24 cellular contexts compared by ENCODE assay signal in genomic region chr16:71915350-71915749, GRCh38. TPM values are rescaled to one million over a fixed set of nuclear protein-coding genes. Genes with fewer than 3 reads are reported as not detected.
A peak's percentile ranks its signal among the peaks of the same experiment; 100 is the strongest.
DNase-seq lines count a peak whose midpoint lies in the region; ATAC-seq and TF ChIP-seq lines count a peak whose summit lies in the region.
"Had no signal": no experiment of that assay in that cellular context is flagged by ENCODE, and none has a peak within 500 bp of the region (broad histone marks: within the 10 kb centered on the region; RNA-seq: fewer than 3 reads in every experiment).

No MANE protein-coding gene starts in this region.

- intact Hi-C loops in activated CD8-positive, alpha-beta T cell treated with anti-CD3 and anti-CD28 coated beads for 36 hours (cut with micrococcal nuclease), result no loop called here
- intact Hi-C loops in gastrocnemius medialis (cut with DNase I; ENCODE audit: low total_unique reads), result no loop called here

- peaks cover 61% of the 10 kb centered on the region for H3K36me3 Mint-ChIP-seq in activated CD8-positive, alpha-beta T cell treated with anti-CD3 and anti-CD28 coated beads for 36 hours (ENCODE audit: low read depth)
- peaks cover 72% of the 10 kb centered on the region for H3K36me3 Mint-ChIP-seq in activated CD8-positive, alpha-beta T cell treated with anti-CD3 and anti-CD28 coated beads, Interleukin-2, amount 10 ng/mL, durations not matched to agents 7 days and 5 days (ENCODE audit: low read depth)
- peaks cover 97% of the 10 kb centered on the region for H3K36me3 Mint-ChIP-seq in activated T-helper 17 cell treated with anti-CD3 and anti-CD28 coated beads, Interleukin-2, amount 50 U/mL, for 72 hours (ENCODE audit: low read depth)
- H3K36me3 Mint-ChIP-seq in memory B cell (peaks cover 35% of the 10 kb centered on the region), type B pancreatic cell (peaks cover 53% of the 10 kb centered on the region)

- H3K27ac ChIP-seq in gastrocnemius medialis, result peak overlapping the region in 3 of 4 donors; percentile 9 to 55 (median 38)
- H3K27ac ChIP-seq: BLaER1, epithelial cell of prostate, PC-9 had no signal

- no peaks in the 10 kb centered on the region for H3K27me3 Mint-ChIP-seq in activated CD8-positive, alpha-beta T cell treated with anti-CD3 and anti-CD28 coated beads for 36 hours
- H3K27me3 Mint-ChIP-seq in activated CD8-positive, alpha-beta T cell treated with anti-CD3 and anti-CD28 coated beads, Interleukin-2, amount 10 ng/mL, durations not matched to agents 7 days and 5 days (ENCODE audit: low read depth), result no peaks in the 10 kb centered on the region
- H3K27me3 Mint-ChIP-seq in activated T-helper 17 cell treated with anti-CD3 and anti-CD28 coated beads, Interleukin-2, amount 50 U/mL, for 72 hours, result no peaks in the 10 kb centered on the region
- H3K27me3 Mint-ChIP-seq in memory B cell, result no peaks in the 10 kb centered on the region
- no peaks in the 10 kb centered on the region for H3K27me3 Mint-ChIP-seq in type B pancreatic cell
- H3K27me3 Mint-ChIP-seq: dendritic cell treated with granulocyte-macrophage colony-stimulating factor and Interleukin-4, amounts not matched to agents 40 ng/mL and 50 ng/mL, for 4 days had no signal

- peaks cover 45 to 47% of the 10 kb centered on the region in 2 donors for H3K4me1 ChIP-seq in gastrocnemius medialis
- H3K4me1 ChIP-seq: BLaER1, breast epithelium had no signal

- TF ChIP-seq POLR2A in gastrocnemius medialis (IDR thresholded peaks at IDR 0.05), result no peak

- TF ChIP-seq CTCF in activated CD8-positive, alpha-beta T cell treated with anti-CD3 and anti-CD28 coated beads for 36 hours (IDR thresholded peaks at IDR 0.05), result no peak
- no peak for TF ChIP-seq CTCF in gastrocnemius medialis (IDR thresholded peaks at IDR 0.05 in 4 of 5, conservative IDR thresholded peaks at IDR 0.05 in 1 of 5)
- TF ChIP-seq CTCF in type B pancreatic cell (conservative IDR thresholded peaks at IDR 0.05), result no peak

- no peak overlapping the region for H3K4me3 ChIP-seq in gastrocnemius medialis
- H3K4me3 ChIP-seq: BLaER1, breast epithelium, PC-9, uterus had no signal

- H3K27me3 ChIP-seq in gastrocnemius medialis, result no peaks in the 10 kb centered on the region
- H3K27me3 ChIP-seq: BLaER1, breast epithelium, uterus had no signal

- peak overlapping the region; percentile 62 for H3K27ac Mint-ChIP-seq in activated CD8-positive, alpha-beta T cell treated with anti-CD3 and anti-CD28 coated beads for 36 hours
- no peak overlapping the region for H3K27ac Mint-ChIP-seq in activated CD8-positive, alpha-beta T cell treated with anti-CD3 and anti-CD28 coated beads, Interleukin-2, amount 10 ng/mL, durations not matched to agents 7 days and 5 days
- peak overlapping the region; percentile 76 for H3K27ac Mint-ChIP-seq in activated T-helper 17 cell treated with anti-CD3 and anti-CD28 coated beads, Interleukin-2, amount 50 U/mL, for 72 hours
- H3K27ac Mint-ChIP-seq in memory B cell (peak overlapping the region; percentile 77), type B pancreatic cell (no peak overlapping the region)
- H3K27ac Mint-ChIP-seq: dendritic cell treated with granulocyte-macrophage colony-stimulating factor and Interleukin-4, amounts not matched to agents 40 ng/mL and 50 ng/mL, for 4 days had no signal

- POLR2A ChIA-PET in activated CD8-positive, alpha-beta T cell treated with anti-CD3 and anti-CD28 coated beads for 36 hours (lab: Charles Lee), result interaction anchor here (0.6 kb wide), 1 partner anchor 289 kb away, joined by 3 read pairs; no protein-coding TSS in a partner anchor
- POLR2A ChIA-PET in activated CD8-positive, alpha-beta T cell treated with anti-CD3 and anti-CD28 coated beads, Interleukin-2, amount 10 ng/mL, durations not matched to agents 7 days and 5 days (lab: Charles Lee), result no interaction called here

- no peaks in the 10 kb centered on the region for H3K9me3 ChIP-seq in gastrocnemius medialis
- H3K9me3 ChIP-seq: breast epithelium, uterus had no signal

- CTCF ChIA-PET in activated CD8-positive, alpha-beta T cell treated with anti-CD3 and anti-CD28 coated beads for 36 hours (lab: Charles Lee), result interaction anchor here (1.3 kb wide), 1 partner anchor 33 kb away, joined by 4 read pairs; no protein-coding TSS in a partner anchor
- CTCF ChIA-PET in activated CD8-positive, alpha-beta T cell treated with anti-CD3 and anti-CD28 coated beads, Interleukin-2, amount 10 ng/mL, durations not matched to agents 7 days and 5 days (lab: Charles Lee), result no interaction called here

- no peak overlapping the region for H3K4me3 Mint-ChIP-seq in activated CD8-positive, alpha-beta T cell treated with anti-CD3 and anti-CD28 coated beads for 36 hours
- H3K4me3 Mint-ChIP-seq in activated CD8-positive, alpha-beta T cell treated with anti-CD3 and anti-CD28 coated beads, Interleukin-2, amount 10 ng/mL, durations not matched to agents 7 days and 5 days, result no peak overlapping the region
- H3K4me3 Mint-ChIP-seq in activated T-helper 17 cell treated with anti-CD3 and anti-CD28 coated beads, Interleukin-2, amount 50 U/mL, for 72 hours, result peak overlapping the region; percentile 33
- H3K4me3 Mint-ChIP-seq in memory B cell (no peak overlapping the region), type B pancreatic cell (no peak overlapping the region)
- H3K4me3 Mint-ChIP-seq: dendritic cell treated with granulocyte-macrophage colony-stimulating factor and Interleukin-4, amounts not matched to agents 40 ng/mL and 50 ng/mL, for 4 days; H9; neural crest cell had no signal

- peaks cover 0 to 41% of the 10 kb centered on the region in 2 donors for H3K36me3 ChIP-seq in gastrocnemius medialis
- H3K36me3 ChIP-seq: breast epithelium, uterus had no signal

- H3K9me3 Mint-ChIP-seq in activated CD8-positive, alpha-beta T cell treated with anti-CD3 and anti-CD28 coated beads for 36 hours, result no peaks in the 10 kb centered on the region
- no peaks in the 10 kb centered on the region for H3K9me3 Mint-ChIP-seq in activated CD8-positive, alpha-beta T cell treated with anti-CD3 and anti-CD28 coated beads, Interleukin-2, amount 10 ng/mL, durations not matched to agents 7 days and 5 days (ENCODE audit: insufficient read depth)
- H3K9me3 Mint-ChIP-seq in activated T-helper 17 cell treated with anti-CD3 and anti-CD28 coated beads, Interleukin-2, amount 50 U/mL, for 72 hours, result no peaks in the 10 kb centered on the region
- no peaks in the 10 kb centered on the region for H3K9me3 Mint-ChIP-seq in memory B cell
- H3K9me3 Mint-ChIP-seq in type B pancreatic cell, result no peaks in the 10 kb centered on the region
- H3K9me3 Mint-ChIP-seq: dendritic cell treated with granulocyte-macrophage colony-stimulating factor and Interleukin-4, amounts not matched to agents 40 ng/mL and 50 ng/mL, for 4 days; H9 had no signal

- H3K4me1 Mint-ChIP-seq in activated CD8-positive, alpha-beta T cell treated with anti-CD3 and anti-CD28 coated beads for 36 hours (ENCODE audit: low read depth), result peaks cover 47% of the 10 kb centered on the region
- H3K4me1 Mint-ChIP-seq in activated CD8-positive, alpha-beta T cell treated with anti-CD3 and anti-CD28 coated beads, Interleukin-2, amount 10 ng/mL, durations not matched to agents 7 days and 5 days (ENCODE audit: low read depth), result peaks cover 25% of the 10 kb centered on the region
- H3K4me1 Mint-ChIP-seq in activated T-helper 17 cell treated with anti-CD3 and anti-CD28 coated beads, Interleukin-2, amount 50 U/mL, for 72 hours, result peaks cover 40% of the 10 kb centered on the region
- H3K4me1 Mint-ChIP-seq in memory B cell, result peaks cover 24% of the 10 kb centered on the region
- H3K4me1 Mint-ChIP-seq in type B pancreatic cell (ENCODE audit: unreplicated experiment), result peaks cover 9% of the 10 kb centered on the region
- H3K4me1 Mint-ChIP-seq: neural crest cell had no signal

- no peak for ATAC-seq in activated CD8-positive, alpha-beta T cell treated with anti-CD3 and anti-CD28 coated beads for 36 hours
- ATAC-seq in activated CD8-positive, alpha-beta T cell treated with anti-CD3 and anti-CD28 coated beads, Interleukin-2, amount 10 ng/mL, durations not matched to agents 7 days and 5 days, result no peak
- ATAC-seq in activated T-helper 17 cell treated with anti-CD3 and anti-CD28 coated beads, Interleukin-2, amount 50 U/mL, for 72 hours (replicated peaks), result no peak
- ATAC-seq in memory B cell (ENCODE audit: low read depth) (no peak), gastrocnemius medialis (no peak), HG03175 (IDR thresholded peaks at IDR 0.05; ENCODE audit: unreplicated experiment) (no peak)

- in situ Hi-C loops in gastrocnemius medialis (cut with MboI; ENCODE audit: low sequenced_read_pairs in 4 of 4), result no loop called here

- DNase-seq in activated CD8-positive, alpha-beta T cell treated with anti-CD3 and anti-CD28 coated beads for 36 hours, result no peak
- no peak for DNase-seq in activated CD8-positive, alpha-beta T cell treated with anti-CD3 and anti-CD28 coated beads, Interleukin-2, amount 10 ng/mL, durations not matched to agents 7 days and 5 days
- DNase-seq in memory B cell (ENCODE audit: low spot score in 2 of 2), result no peak
- no peak for DNase-seq in gastrocnemius medialis
- no peak for DNase-seq in RPMI8226
- DNase-seq in type B pancreatic cell (ENCODE audit: extremely low spot score, unreplicated experiment), result no peak
- DNase-seq: DMS 273 treated with DMSO at 0.1 percent for 48 hours, foreskin melanocyte, H9, KG1, mesenchymal stem cell, NCI-H187 treated with DMSO at 0.1 percent for 48 hours, NCI-H226, PC-9, SIG-M5, T-helper 1 cell, uterus had no signal

RNA-seq across cellular contexts. Expression of gene IST1, which starts 20.0 kb away (rescaled TPM):
- 100 to 1,000 TPM; 157 to 175 TPM for total RNA-seq in activated CD8-positive, alpha-beta T cell treated with anti-CD3 and anti-CD28 coated beads for 36 hours
- 100 to 1,000 TPM; 155 to 174 TPM for total RNA-seq in activated CD8-positive, alpha-beta T cell treated with anti-CD3 and anti-CD28 coated beads, Interleukin-2, amount 10 ng/mL, durations not matched to agents 7 days and 5 days
- total RNA-seq in activated T-helper 17 cell treated with anti-CD3 and anti-CD28 coated beads, Interleukin-2, amount 50 U/mL, for 72 hours, result 100 to 1,000 TPM; 159 to 217 TPM
- 100 to 1,000 TPM in 2 of 4 donors, 10 to 100 TPM in 2; 90.8 to 141 (median 112) TPM for total RNA-seq in gastrocnemius medialis
- 232 and 233 TPM in 2 replicates for total RNA-seq in type B pancreatic cell (ENCODE audit: low replicate concordance)

RNA-seq across cellular contexts. Expression of gene ZNF821, which starts 31.4 kb away (rescaled TPM):
- total RNA-seq in activated CD8-positive, alpha-beta T cell treated with anti-CD3 and anti-CD28 coated beads for 36 hours, result 1 to 10 TPM; 5.6 to 6.2 TPM
- 1 to 10 TPM; 3.7 to 4.1 TPM for total RNA-seq in activated CD8-positive, alpha-beta T cell treated with anti-CD3 and anti-CD28 coated beads, Interleukin-2, amount 10 ng/mL, durations not matched to agents 7 days and 5 days
- total RNA-seq in activated T-helper 17 cell treated with anti-CD3 and anti-CD28 coated beads, Interleukin-2, amount 50 U/mL, for 72 hours, result 10 to 100 TPM in 1 of 2 donors, 1 to 10 TPM in 1; 6.3 to 12.2 TPM
- total RNA-seq in gastrocnemius medialis (10 to 100 TPM in 1 of 4 donors, 1 to 10 TPM in 3; 4.0 to 19.4 (median 8.1) TPM), type B pancreatic cell (ENCODE audit: low replicate concordance) (12.8 and 18.5 TPM in 2 replicates)

Comparison
In these comparisons a context has a peak if more than half of its experiments do, and no peak if none do; other contexts are left out.
1. H3K27ac Mint-ChIP-seq: peak in activated CD8-positive, alpha-beta T cell treated with anti-CD3 and anti-CD28 coated beads for 36 hours (single experiment), activated T-helper 17 cell treated with anti-CD3 and anti-CD28 coated beads, Interleukin-2, amount 50 U/mL, for 72 hours (single experiment) and memory B cell (single experiment); none in activated CD8-positive, alpha-beta T cell treated with anti-CD3 and anti-CD28 coated beads, Interleukin-2, amount 10 ng/mL, durations not matched to agents 7 days and 5 days (single experiment) and type B pancreatic cell (single experiment).